Comparison of ENCODE assay signal across 16 cellular contexts in the genomic region with DNA sequence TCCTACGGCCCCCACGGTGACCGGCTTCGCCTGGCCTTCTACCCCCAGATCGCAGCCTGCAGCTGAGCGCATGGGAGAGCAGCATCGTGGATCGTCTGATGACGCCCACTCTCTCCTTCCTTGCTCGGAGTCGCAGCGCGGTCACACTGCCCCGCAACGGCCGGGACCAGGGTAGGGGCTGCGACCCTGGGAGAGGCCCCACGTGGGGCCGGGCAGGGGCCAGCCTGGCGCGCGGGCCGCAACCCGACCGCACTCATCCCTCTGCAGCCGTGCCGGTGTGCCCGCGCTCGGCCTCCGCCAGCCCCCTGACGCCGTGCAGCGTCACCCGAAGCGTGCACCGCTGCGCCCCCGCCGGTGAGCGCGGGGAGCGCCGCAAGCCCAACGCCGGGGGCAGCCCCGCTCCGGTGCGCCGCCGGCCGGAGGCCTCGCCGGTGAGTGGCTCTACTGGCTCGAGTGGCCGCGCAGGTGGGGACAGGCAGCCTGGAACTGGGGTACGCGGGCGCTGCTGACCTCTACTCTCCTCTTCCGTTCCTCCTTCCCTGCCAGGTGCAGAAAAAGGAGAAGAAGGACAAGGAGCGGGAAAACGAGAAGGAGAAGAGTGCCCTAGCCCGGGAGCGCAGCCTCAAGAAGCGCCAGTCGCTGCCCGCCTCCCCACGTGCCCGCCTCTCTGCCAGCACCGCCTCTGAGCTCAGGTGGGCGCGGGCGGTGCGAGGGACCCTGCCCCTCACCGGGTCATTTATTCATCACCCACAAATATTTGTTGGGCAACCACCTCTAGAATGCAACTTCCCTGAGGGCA. TPM values are rescaled to one million over a fixed set of nuclear protein-coding genes. Genes with fewer than 3 reads are reported as not detected.
DNase-seq lines count a peak whose midpoint lies in the region; ATAC-seq, FAIRE-seq and TF ChIP-seq lines count a peak whose summit lies in the region.
"Had no signal": no experiment of that assay in that cellular context is flagged by ENCODE, and none has a peak within 500 bp of the region (broad histone marks: within the 10 kb centered on the region; RNA-seq: fewer than 3 reads in every experiment).

No MANE protein-coding gene starts in this region.

- H3K36me3 Mint-ChIP-seq in osteocyte (ENCODE audit: unreplicated experiment) = peaks cover 38% of the 10 kb centered on the region

- H3K36me3 ChIP-seq in left ventricle myocardium inferior (peaks cover 99% of the 10 kb centered on the region), vagina (peaks cover 0 to 93% of the 10 kb centered on the region in 2 donors), pancreas (peaks cover 0 to 32% (median 8%) of the 10 kb centered on the region in 3 donors)

- H3K4me1 ChIP-seq in left ventricle myocardium inferior = peaks cover 84% of the 10 kb centered on the region
- peaks cover 16% of the 10 kb centered on the region for H3K4me1 ChIP-seq in vagina
- peaks cover 0 to 11% (median 9%) of the 10 kb centered on the region in 3 donors for H3K4me1 ChIP-seq in pancreas
- H3K4me1 ChIP-seq: parathyroid adenoma had no signal

- H3K9me3 ChIP-seq in left ventricle myocardium inferior (replicated peaks) (no peaks in the 10 kb centered on the region), vagina (no peaks in the 10 kb centered on the region), pancreas (no peaks in the 10 kb centered on the region)

- intact Hi-C loops in Right ventricle myocardium inferior (cut with DNase I) (loop anchor here (2.0 kb wide), 1 partner anchor 22 kb away; no protein-coding TSS in a partner anchor), cardiac septum (cut with DNase I) (no loop called here), left ventricle myocardium inferior (cut with micrococcal nuclease) (no loop called here), vagina (cut with DNase I) (no loop called here), pancreas (cut with DNase I) (no loop called here)

- ATAC-seq in Right ventricle myocardium inferior (peak; percentile 45), pancreas (no peak)
- ATAC-seq: activated CD4-positive, CD25-positive, alpha-beta regulatory T cell treated with anti-CD3 and anti-CD28 coated beads, Interleukin-2, amount 50 U/mL, for 24 hours had no signal

- peak overlapping the region; percentile 100 for H3K27ac ChIP-seq in left ventricle myocardium inferior (replicated peaks)
- peak overlapping the region; percentile 59 for H3K27ac ChIP-seq in vagina
- no peak overlapping the region for H3K27ac ChIP-seq in pancreas
- H3K27ac ChIP-seq: parathyroid adenoma had no signal

- H3K4me3 Mint-ChIP-seq in osteocyte (ENCODE audit: unreplicated experiment) = no peak overlapping the region
- H3K4me3 Mint-ChIP-seq: activated naive CD4-positive, alpha-beta T cell treated with anti-CD3 and anti-CD28 coated beads, Interleukin-2, amount 50 U/mL, for 24 hours; memory B cell had no signal

- H3K4me1 Mint-ChIP-seq in osteocyte (ENCODE audit: unreplicated experiment) = no peaks in the 10 kb centered on the region

- H3K27me3 ChIP-seq in left ventricle myocardium inferior (ENCODE audit: low read depth) (no peaks in the 10 kb centered on the region), vagina (no peaks in the 10 kb centered on the region), pancreas (no peaks in the 10 kb centered on the region)

- in situ Hi-C loops in ACHN (cut with HindIII; ENCODE audit: low pct_ligation_motif_present, low pct_unique_long_range_greater_than_20kb, low sequenced_read_pairs) = no loop called here

- peak overlapping the region; percentile 48 for H3K4me3 ChIP-seq in left ventricle myocardium inferior
- no peak overlapping the region for H3K4me3 ChIP-seq in vagina
- H3K4me3 ChIP-seq in pancreas = no peak overlapping the region

- H3K9me3 Mint-ChIP-seq in osteocyte (ENCODE audit: unreplicated experiment) = no peaks in the 10 kb centered on the region
- H3K9me3 Mint-ChIP-seq: activated naive CD4-positive, alpha-beta T cell treated with anti-CD3 and anti-CD28 coated beads, Interleukin-2, amount 50 U/mL, for 24 hours; memory B cell had no signal

- DNase-seq in Right ventricle myocardium inferior (ENCODE audit: missing footprints) (no peak), cardiac septum (ENCODE audit: low spot score) (no peak), left ventricle myocardium inferior (peak; percentile 41), osteocyte (ENCODE audit: extremely low spot score, unreplicated experiment) (no peak), vagina (ENCODE audit: extremely low spot score in 2 of 2) (no peak), pancreas (no peak), ACHN (no peak)
- DNase-seq in activated CD4-positive, alpha-beta T cell treated with anti-CD3 and anti-CD28 coated beads for 4 hours = no peak
- DNase-seq: activated CD8-positive, alpha-beta memory T cell treated with anti-CD3 and anti-CD28 coated beads, Interleukin-2, amount 50 U/mL, for 48 hours; hippocampal formation; OCI-M1; stimulated activated CD8-positive, alpha-beta memory T cell treated with anti-CD3 and anti-CD28 coated beads, Interleukin-4, amount 100 ng/mL, for 48 hours had no signal

- H3K27me3 Mint-ChIP-seq in osteocyte (ENCODE audit: unreplicated experiment) = no peaks in the 10 kb centered on the region
- H3K27me3 Mint-ChIP-seq: activated naive CD4-positive, alpha-beta T cell treated with anti-CD3 and anti-CD28 coated beads, Interleukin-2, amount 50 U/mL, for 24 hours; memory B cell had no signal

- no peak for TF ChIP-seq POLR2A in vagina (IDR thresholded peaks at IDR 0.05)

- FAIRE-seq in pancreas (lab: Jason Lieb, UNC) = no peak

- WGBS in pancreas, 2 donors = 88 to 91% methylated on average over 69 to 76 of the region's 76 CpGs

- peak; percentile 64 for TF ChIP-seq CTCF in left ventricle myocardium inferior (IDR thresholded peaks at IDR 0.05; ENCODE audit: borderline replicate concordance)
- TF ChIP-seq CTCF in osteocyte (IDR thresholded peaks at IDR 0.05) = no peak
- TF ChIP-seq CTCF in vagina (IDR thresholded peaks at IDR 0.05) = no peak
- no peak for TF ChIP-seq CTCF in pancreas (IDR thresholded peaks at IDR 0.05)

- peak overlapping the region; percentile 60 for H3K27ac Mint-ChIP-seq in osteocyte (ENCODE audit: unreplicated experiment)

RNA-seq across cellular contexts. Expression of a gene that starts 20.4 kb away (rescaled TPM):
- total RNA-seq in Right ventricle myocardium inferior (383 TPM), cardiac septum (262 TPM), left ventricle myocardium inferior (363 TPM), osteocyte (157 and 163 TPM in 2 replicates), vagina (93.8 TPM), pancreas (10 to 100 TPM; 12.5 to 39.3 (median 15.8) TPM)
- 10 to 100 TPM; 26.4 to 36.0 TPM for polyA plus RNA-seq in pancreas

RNA-seq across cellular contexts. Expression of a gene that starts 27.1 kb away (rescaled TPM):
- total RNA-seq in Right ventricle myocardium inferior = 53.9 TPM
- 47.9 TPM for total RNA-seq in cardiac septum
- 54.6 TPM for total RNA-seq in left ventricle myocardium inferior
- 68.9 and 72.4 TPM in 2 replicates for total RNA-seq in osteocyte
- 52.1 TPM for total RNA-seq in vagina
- total RNA-seq in pancreas = 10 to 100 TPM; 24.6 to 29.5 (median 27.0) TPM
- polyA plus RNA-seq in pancreas = 10 to 100 TPM; 21.8 to 41.5 TPM

RNA-seq across cellular contexts. Expression of a gene that starts 47.9 kb away (rescaled TPM):
- total RNA-seq in Right ventricle myocardium inferior = 60.1 TPM
- 86.5 TPM for total RNA-seq in cardiac septum
- total RNA-seq in left ventricle myocardium inferior = 59.0 TPM
- total RNA-seq in osteocyte = 117 and 118 TPM in 2 replicates
- total RNA-seq in vagina = 57.7 TPM
- total RNA-seq in pancreas = 10 to 100 TPM; 24.0 to 54.7 (median 34.8) TPM
- polyA plus RNA-seq in pancreas = 10 to 100 TPM; 17.0 to 27.5 TPM

RNA-seq across cellular contexts. Expression of a gene that starts 51.3 kb away (rescaled TPM):
- 1.0 TPM for total RNA-seq in Right ventricle myocardium inferior
- total RNA-seq in cardiac septum = 1.7 TPM
- total RNA-seq in left ventricle myocardium inferior = 1.2 TPM
- 8.2 and 10.1 TPM in 2 replicates for total RNA-seq in osteocyte
- 6.4 TPM for total RNA-seq in vagina
- total RNA-seq in pancreas = 1 to 10 TPM in 2 of 6 donors, under 1 TPM in 4; 0.12 to 3.3 (median 0.34) TPM
- under 1 TPM; 0.31 to 0.42 TPM for polyA plus RNA-seq in pancreas

Comparison
In these comparisons a context has a peak if more than half of its experiments do, and no peak if none do; other contexts are left out.
1. H3K27ac ChIP-seq: peak in left ventricle myocardium inferior (single experiment) and vagina (single experiment); none in pancreas (0 of 4).